In genomic region chr2:237208373-237209045, GRCh38 we compare ENCODE assay signal across 11 cellular contexts.
DNase-seq lines count a peak whose midpoint lies in the region; ATAC-seq and TF ChIP-seq lines count a peak whose summit lies in the region.
"Had no signal": no experiment of that assay in that cellular context is flagged by ENCODE, and none has a peak within 500 bp of the region (broad histone marks: within the 10 kb centered on the region; RNA-seq: fewer than 3 reads in every experiment).

No MANE protein-coding gene starts in this region.

- H3K9me3 ChIP-seq in SJSA1 (replicated peaks), result no peaks in the 10 kb centered on the region
- no peaks in the 10 kb centered on the region for H3K9me3 ChIP-seq in effector memory CD4-positive, alpha-beta T cell (ENCODE audit: control insufficient read depth, low read length)

- intact Hi-C loops in sciatic nerve (cut with DNase I), result no loop called here

- POLR2A ChIA-PET in BJ (lab: Charles Lee), result no interaction called here

- DNase-seq in BJ (ENCODE audit: low read depth) (peak; percentile 97), SJSA1 (ENCODE audit: low read depth in 1 of 2, low spot score in 2 of 2) (peak; percentile 6 to 50), fibroblast of pulmonary artery (ENCODE audit: low read depth) (peak; percentile 97), sciatic nerve (ENCODE audit: low spot score) (no peak), NCI-H1105 treated with DMSO at 0.1 percent for 48 hours (lab: John Stamatoyannopoulos, UW) (no peak)
- DNase-seq in effector memory CD4-positive, alpha-beta T cell, result no peak
- DNase-seq: C1 segment of cervical spinal cord, glutamatergic neuron, NCI-H1930 had no signal

- no peaks in the 10 kb centered on the region for H3K27me3 ChIP-seq in BJ (ENCODE audit: control insufficient read depth, insufficient read depth, low read length)
- H3K27me3 ChIP-seq in SJSA1 (replicated peaks), result no peaks in the 10 kb centered on the region
- H3K27me3 ChIP-seq in effector memory CD4-positive, alpha-beta T cell (replicated peaks; ENCODE audit: control insufficient read depth, insufficient read depth, low read length, poor library complexity, severe bottlenecking), result no peaks in the 10 kb centered on the region

- H3K4me3 ChIP-seq in BJ (ENCODE audit: low read depth, low read length) (no peak overlapping the region), SJSA1 (no peak overlapping the region), fibroblast of pulmonary artery (replicated peaks; ENCODE audit: low read depth, low read length) (no peak overlapping the region)
- H3K4me3 ChIP-seq in effector memory CD4-positive, alpha-beta T cell (ENCODE audit: insufficient read depth, low read depth, low read length, poor library complexity, severe bottlenecking), result no peak overlapping the region

- H3K36me3 ChIP-seq in BJ (ENCODE audit: control insufficient read depth, insufficient read depth, low read length), result no peaks in the 10 kb centered on the region
- H3K36me3 ChIP-seq in SJSA1, result no peaks in the 10 kb centered on the region
- H3K36me3 ChIP-seq in effector memory CD4-positive, alpha-beta T cell (ENCODE audit: control insufficient read depth, insufficient read depth, low read length), result no peaks in the 10 kb centered on the region

- H3K27ac ChIP-seq in SJSA1, result peak overlapping the region; percentile 3; the same call in 1 of the 2 replicates
- H3K27ac ChIP-seq in effector memory CD4-positive, alpha-beta T cell (ENCODE audit: insufficient read depth, low read length, poor library complexity, severe bottlenecking), result no peak overlapping the region

- CTCF ChIA-PET in BJ (lab: Yijun Ruan, JAX), result interaction anchor here (0.6 to 1.3 kb wide), 4 partner anchors 16 to 261 kb away, joined by 3 read pairs; no protein-coding TSS in a partner anchor

- TF ChIP-seq CTCF in BJ (IDR thresholded peaks at IDR 0.05; ENCODE audit: insufficient read depth, low read depth, low read length), result no peak
- TF ChIP-seq CTCF in fibroblast of pulmonary artery (IDR thresholded peaks at IDR 0.05; ENCODE audit: low read length, missing control alignments), result no peak

- ATAC-seq in sciatic nerve, result peak; percentile 63
- ATAC-seq in HG03342 (IDR thresholded peaks at IDR 0.05; ENCODE audit: unreplicated experiment), result no peak
- ATAC-seq in GM19351 (IDR thresholded peaks at IDR 0.05; ENCODE audit: unreplicated experiment), result no peak

- peaks cover 26% of the 10 kb centered on the region for H3K4me1 ChIP-seq in SJSA1 (replicated peaks)
- no peaks in the 10 kb centered on the region for H3K4me1 ChIP-seq in effector memory CD4-positive, alpha-beta T cell (ENCODE audit: control insufficient read depth, insufficient read depth, low read length, poor library complexity, severe bottlenecking)

Comparison
In these comparisons a context has a peak if more than half of its experiments do, and no peak if none do; other contexts are left out.
1. DNase-seq: peak in BJ (single experiment), SJSA1 (2 of 2) and fibroblast of pulmonary artery (single experiment); none in sciatic nerve (single experiment), NCI-H1105 treated with DMSO at 0.1 percent for 48 hours (single experiment) and effector memory CD4-positive, alpha-beta T cell (0 of 3).